ENCODE assay signal across 8 cellular contexts in genomic region chr18:9914584-9915290, GRCh38. TPM values are rescaled to one million over a fixed set of nuclear protein-coding genes. Genes with fewer than 3 reads are reported as not detected.
DNase-seq lines count a peak whose midpoint lies in the region; ATAC-seq and TF ChIP-seq lines count a peak whose summit lies in the region.

No MANE protein-coding gene starts in this region.

- H3K79me2 ChIP-seq in SU-DHL-6 (ENCODE audit: insufficient read depth, low read length) = peaks cover 56% of the 10 kb centered on the region

- TF ChIP-seq CTCF in SU-DHL-6 (IDR thresholded peaks at IDR 0.05; ENCODE audit: insufficient read depth, low read length, poor library complexity, severe bottlenecking) = no peak
- no peak for TF ChIP-seq CTCF in left ventricle myocardium inferior (IDR thresholded peaks at IDR 0.05; ENCODE audit: borderline replicate concordance)
- peak in 1 of 4 experiments; percentile 3 for TF ChIP-seq CTCF in uterus (IDR thresholded peaks at IDR 0.05)

- peaks cover 62% of the 10 kb centered on the region for H3K4me1 ChIP-seq in left ventricle myocardium inferior
- H3K4me1 ChIP-seq in rectal smooth muscle tissue (ENCODE audit: control insufficient read depth, insufficient read depth, low read length) = peaks cover 27% of the 10 kb centered on the region
- peaks cover 0 to 8% of the 10 kb centered on the region in 2 donors for H3K4me1 ChIP-seq in uterus

- H3K27ac ChIP-seq in SU-DHL-6 (ENCODE audit: low read depth, low read length) (peak overlapping the region; percentile 84), left ventricle myocardium inferior (replicated peaks) (peak overlapping the region; percentile 100), rectal smooth muscle tissue (ENCODE audit: low read depth, low read length) (peak overlapping the region; percentile 100), uterus (peak overlapping the region; percentile 99 to 100)

- H3K4me3 Mint-ChIP-seq in IgD-negative memory B cell = peak overlapping the region; percentile 91 to 95 (median 94)
- peak overlapping the region; percentile 83 for H3K4me3 Mint-ChIP-seq in activated naive CD8-positive, alpha-beta T cell treated with anti-CD3 and anti-CD28 coated beads, Interleukin-2, amount 10 ng/mL, durations not matched to agents 7 days and 5 days

- H4K20me1 ChIP-seq in SU-DHL-6 (ENCODE audit: low read depth, low read length) = peaks cover 46% of the 10 kb centered on the region

- H2AFZ ChIP-seq in SU-DHL-6 (ENCODE audit: low read depth, low read length, severe bottlenecking) = no peak overlapping the region

- peak overlapping the region; percentile 96 for H3K9ac ChIP-seq in SU-DHL-6 (ENCODE audit: low read length)
- H3K9ac ChIP-seq in rectal smooth muscle tissue (ENCODE audit: low read length) = peak overlapping the region; percentile 82

- H3K36me3 ChIP-seq in SU-DHL-6 (ENCODE audit: low read length) = no peaks in the 10 kb centered on the region
- H3K36me3 ChIP-seq in left ventricle myocardium inferior = no peaks in the 10 kb centered on the region
- H3K36me3 ChIP-seq in rectal smooth muscle tissue (ENCODE audit: control insufficient read depth, insufficient read depth, low read length) = no peaks in the 10 kb centered on the region
- no peaks in the 10 kb centered on the region for H3K36me3 ChIP-seq in uterus

- POLR2A ChIA-PET in activated naive CD8-positive, alpha-beta T cell treated with anti-CD3 and anti-CD28 coated beads, Interleukin-2, amount 10 ng/mL, durations not matched to agents 7 days and 5 days (lab: Charles Lee) = interaction anchor here (1.0 to 2.2 kb wide), 5 partner anchors 9 to 613 kb away, joined by 3 to 12 read pairs (median 4); partner anchors contain the start of genes NAPG and TWSG1

- peak; percentile 24 for DNase-seq in DMS 273 treated with DMSO at 0.1 percent for 48 hours (lab: John Stamatoyannopoulos, UW)
- DNase-seq in activated naive CD8-positive, alpha-beta T cell treated with anti-CD3 and anti-CD28 coated beads, Interleukin-2, amount 10 ng/mL, durations not matched to agents 7 days and 5 days = peak; percentile 77
- peak; percentile 68 for DNase-seq in left ventricle myocardium inferior
- DNase-seq in uterus = peak; percentile 57 to 64

- H3F3A ChIP-seq in SU-DHL-6 (ENCODE audit: insufficient read depth) = 0 out of 2 replicates have a peak, but pooled peaks cover 6% of the 10 kb centered on the region

- H3K4me3 ChIP-seq in SU-DHL-6 (ENCODE audit: insufficient read depth, low read length, poor library complexity, severe bottlenecking) (peak overlapping the region; percentile 61), left ventricle myocardium inferior (peak overlapping the region; percentile 96), rectal smooth muscle tissue (ENCODE audit: low read length) (peak overlapping the region; percentile 92), uterus (peak overlapping the region; percentile 80 to 90)

- H3K9me3 ChIP-seq in SU-DHL-6 (ENCODE audit: insufficient read depth, low read length) (no peaks in the 10 kb centered on the region), left ventricle myocardium inferior (replicated peaks) (no peaks in the 10 kb centered on the region), uterus (no peaks in the 10 kb centered on the region)

- H3K4me1 Mint-ChIP-seq in IgD-negative memory B cell = peaks cover 18 to 26% (median 23%) of the 10 kb centered on the region in 3 donors
- peaks cover 22% of the 10 kb centered on the region for H3K4me1 Mint-ChIP-seq in activated naive CD8-positive, alpha-beta T cell treated with anti-CD3 and anti-CD28 coated beads, Interleukin-2, amount 10 ng/mL, durations not matched to agents 7 days and 5 days

- H3K9me3 Mint-ChIP-seq in IgD-negative memory B cell = no peaks in the 10 kb centered on the region
- no peaks in the 10 kb centered on the region for H3K9me3 Mint-ChIP-seq in activated naive CD8-positive, alpha-beta T cell treated with anti-CD3 and anti-CD28 coated beads, Interleukin-2, amount 10 ng/mL, durations not matched to agents 7 days and 5 days

- intact Hi-C loops in left ventricle myocardium inferior (cut with micrococcal nuclease) (no loop called here), uterus (cut with DNase I; ENCODE audit: low total_unique reads) (no loop called here)

- peak overlapping the region; percentile 91 for H3K4me2 ChIP-seq in SU-DHL-6 (ENCODE audit: low read depth, low read length, poor library complexity, severe bottlenecking)

- no peak for TF ChIP-seq POLR2A in uterus (IDR thresholded peaks at IDR 0.05)

- no peaks in the 10 kb centered on the region for H3K27me3 Mint-ChIP-seq in IgD-negative memory B cell
- H3K27me3 Mint-ChIP-seq in activated naive CD8-positive, alpha-beta T cell treated with anti-CD3 and anti-CD28 coated beads, Interleukin-2, amount 10 ng/mL, durations not matched to agents 7 days and 5 days = peaks cover 6% of the 10 kb centered on the region

- no peaks in the 10 kb centered on the region for H3K36me3 Mint-ChIP-seq in IgD-negative memory B cell
- no peaks in the 10 kb centered on the region for H3K36me3 Mint-ChIP-seq in activated naive CD8-positive, alpha-beta T cell treated with anti-CD3 and anti-CD28 coated beads, Interleukin-2, amount 10 ng/mL, durations not matched to agents 7 days and 5 days

- H3K27me3 ChIP-seq in SU-DHL-6 (ENCODE audit: low read length) (no peaks in the 10 kb centered on the region), left ventricle myocardium inferior (ENCODE audit: low read depth) (no peaks in the 10 kb centered on the region), rectal smooth muscle tissue (ENCODE audit: control insufficient read depth, insufficient read depth, low read length) (no peaks in the 10 kb centered on the region), uterus (no peaks in the 10 kb centered on the region)

- H3K9me2 ChIP-seq in SU-DHL-6 (replicated peaks; ENCODE audit: insufficient read depth, low read length) = no peaks in the 10 kb centered on the region

- peak; percentile 15 for ATAC-seq in GM21528 (IDR thresholded peaks at IDR 0.05; ENCODE audit: low FRiP score, unreplicated experiment)
- ATAC-seq in activated naive CD8-positive, alpha-beta T cell treated with anti-CD3 and anti-CD28 coated beads, Interleukin-2, amount 10 ng/mL, durations not matched to agents 7 days and 5 days (ENCODE audit: low read depth) = peak; percentile 21

- peak overlapping the region; percentile 92 to 99 (median 95) for H3K27ac Mint-ChIP-seq in IgD-negative memory B cell
- peak overlapping the region; percentile 77 for H3K27ac Mint-ChIP-seq in activated naive CD8-positive, alpha-beta T cell treated with anti-CD3 and anti-CD28 coated beads, Interleukin-2, amount 10 ng/mL, durations not matched to agents 7 days and 5 days

RNA-seq across cellular contexts. Expression of gene VAPA, which starts 0.9 kb away (rescaled TPM):
- polyA plus RNA-seq in IgD-negative memory B cell = 182 TPM
- total RNA-seq in activated naive CD8-positive, alpha-beta T cell treated with anti-CD3 and anti-CD28 coated beads, Interleukin-2, amount 10 ng/mL, durations not matched to agents 7 days and 5 days = 100 to 1,000 TPM; 125 to 129 TPM
- 208 TPM for total RNA-seq in left ventricle myocardium inferior
- 100 to 1,000 TPM; 119 to 253 (median 226) TPM for total RNA-seq in uterus

RNA-seq across cellular contexts. Expression of gene TXNDC2, which starts 29.0 kb away (rescaled TPM):
- not detected for polyA plus RNA-seq in IgD-negative memory B cell
- total RNA-seq in activated naive CD8-positive, alpha-beta T cell treated with anti-CD3 and anti-CD28 coated beads, Interleukin-2, amount 10 ng/mL, durations not matched to agents 7 days and 5 days = not detected
- total RNA-seq in left ventricle myocardium inferior (not detected), uterus (under 1 TPM in 2 of 4 donors, not detected in 2; 0.07 to 0.24 TPM)

Comparison
In these comparisons a context has a peak if more than half of its experiments do, and no peak if none do; other contexts are left out.
1. Peak in every context shown above with its lines: DNase-seq, ATAC-seq, H3K4me3 ChIP-seq and H3K27ac ChIP-seq.
2. DNase-seq: peak in every context shown above with its lines; median percentile 77 in activated naive CD8-positive, alpha-beta T cell treated with anti-CD3 and anti-CD28 coated beads, Interleukin-2, amount 10 ng/mL, durations not matched to agents 7 days and 5 days; 68 in left ventricle myocardium inferior; 60 in uterus; 24 in DMS 273 treated with DMSO at 0.1 percent for 48 hours.